Comparison of ENCODE assay signal across 9 cellular contexts in genomic region chr3:58299839-58300516, GRCh38. TPM values are rescaled to one million over a fixed set of nuclear protein-coding genes. Genes with fewer than 3 reads are reported as not detected.
DNase-seq lines count a peak whose midpoint lies in the region; ATAC-seq, FAIRE-seq and TF ChIP-seq lines count a peak whose summit lies in the region.
"Had no signal": no experiment of that assay in that cellular context is flagged by ENCODE, and none has a peak within 500 bp of the region (broad histone marks: within the 10 kb centered on the region; RNA-seq: fewer than 3 reads in every experiment).

No MANE protein-coding gene starts in this region.

- H3K4me1 ChIP-seq in neuronal stem cell (ENCODE audit: control insufficient read depth in 2 of 2, insufficient read depth in 1 of 2, low read depth in 1 of 2, low read length in 2 of 2) = peaks cover 2% of the 10 kb centered on the region in 2 donors

- DNase-seq in D721Med (ENCODE audit: insufficient read length, low spot score) (no peak), LoVo (ENCODE audit: low spot score) (peak; percentile 23), dermis microvascular lymphatic vessel endothelial cell (ENCODE audit: low read depth in 2 of 2) (peak; percentile 60 to 71), neuronal stem cell (ENCODE audit: low spot score) (peak; percentile 35)
- DNase-seq in naive thymus-derived CD8-positive, alpha-beta T cell = no peak
- DNase-seq in stimulated activated naive CD4-positive, alpha-beta T cell treated with Interleukin-2 at 50 U/mL for 16 hours (lab: John Stamatoyannopoulos, UW) = no peak

- H2BK12ac ChIP-seq in neuronal stem cell (ENCODE audit: low read length) = no peak overlapping the region

- no peak for ATAC-seq in naive thymus-derived CD8-positive, alpha-beta T cell
- ATAC-seq in HG02938 (IDR thresholded peaks at IDR 0.05; ENCODE audit: unreplicated experiment) = no peak
- no peak for ATAC-seq in GM18909 (IDR thresholded peaks at IDR 0.05; ENCODE audit: poor library complexity, unreplicated experiment)

- no peak overlapping the region for H3K4me3 ChIP-seq in neuronal stem cell (ENCODE audit: low read length in 2 of 2)

- H3K14ac ChIP-seq in neuronal stem cell (ENCODE audit: low read length) = no peak overlapping the region

- H3K27ac ChIP-seq in neuronal stem cell (replicated peaks; ENCODE audit: low read length) = no peak overlapping the region

- H2AFZ ChIP-seq in neuronal stem cell (ENCODE audit: low read length) = no peak overlapping the region

- no peaks in the 10 kb centered on the region for H3K79me1 ChIP-seq in neuronal stem cell (ENCODE audit: low read depth, low read length)

- H3K4me3 Mint-ChIP-seq in naive thymus-derived CD8-positive, alpha-beta T cell = no peak overlapping the region
- H3K4me3 Mint-ChIP-seq: IgD-negative memory B cell had no signal

- peak overlapping the region; percentile 19 for H2AK5ac ChIP-seq in neuronal stem cell (ENCODE audit: low read depth, low read length)

- no peak for FAIRE-seq in D721Med (lab: Jason Lieb, UNC)

- no peak overlapping the region for H3K27ac Mint-ChIP-seq in naive thymus-derived CD8-positive, alpha-beta T cell

- peaks cover 0 to under 1% (median 0%) of the 10 kb centered on the region in 4 donors for H3K4me1 Mint-ChIP-seq in naive thymus-derived CD8-positive, alpha-beta T cell
- H3K4me1 Mint-ChIP-seq: IgD-negative memory B cell had no signal

- peaks cover 0 to 14% (median 6%) of the 10 kb centered on the region in 9 donors for H3K9me3 Mint-ChIP-seq in naive thymus-derived CD8-positive, alpha-beta T cell

- POLR2A ChIA-PET in naive thymus-derived CD8-positive, alpha-beta T cell (lab: Charles Lee) = no interaction called here

- H3K36me3 ChIP-seq in neuronal stem cell (replicated peaks in 1 of 2; ENCODE audit: control insufficient read depth in 2 of 2, insufficient read depth in 2 of 2, low read length in 2 of 2) = no peaks in the 10 kb centered on the region

- no CpG with 5 or more reads among the region's 8 CpGs for WGBS in neuronal stem cell (ENCODE audit: extremely low coverage in 2 of 2, insufficient read length in 2 of 2, insufficient replicate concordance in 1 of 2), 2 donors

- H4K8ac ChIP-seq in neuronal stem cell (ENCODE audit: low read depth, low read length) = no peak overlapping the region

- no peak overlapping the region for H3K9ac ChIP-seq in neuronal stem cell (ENCODE audit: low read depth, low read length, poor library complexity)

- H2BK5ac ChIP-seq in neuronal stem cell (ENCODE audit: low read length) = no peak overlapping the region

- no peak overlapping the region for H4K91ac ChIP-seq in neuronal stem cell (ENCODE audit: low read depth, low read length, poor library complexity)

- no peak overlapping the region for H3K4me2 ChIP-seq in neuronal stem cell (ENCODE audit: insufficient read depth, low read length, poor library complexity, severe bottlenecking)

- peaks cover 0 to 9% (median 0%) of the 10 kb centered on the region in 3 donors for H3K36me3 Mint-ChIP-seq in naive thymus-derived CD8-positive, alpha-beta T cell
- H3K36me3 Mint-ChIP-seq: IgD-negative memory B cell had no signal

- peak; percentile 62 for TF ChIP-seq CTCF in D721Med (IDR thresholded peaks at IDR 0.05; ENCODE audit: insufficient read depth, missing control alignments)

- no peak overlapping the region for H2BK120ac ChIP-seq in neuronal stem cell (ENCODE audit: low read depth, low read length)

- H3K23ac ChIP-seq in neuronal stem cell (ENCODE audit: low read depth, low read length, poor library complexity) = no peak overlapping the region

- no peak overlapping the region for H3K4ac ChIP-seq in neuronal stem cell (ENCODE audit: low read length)

- H3K18ac ChIP-seq in neuronal stem cell (ENCODE audit: low read length) = no peak overlapping the region

- H3K9me3 ChIP-seq in neuronal stem cell (replicated peaks in 1 of 2; ENCODE audit: control insufficient read depth in 2 of 2, insufficient read depth in 1 of 2, low read depth in 1 of 2, low read length in 2 of 2) = peaks cover 2 to 5% of the 10 kb centered on the region in 2 donors

- H3K27me3 Mint-ChIP-seq in naive thymus-derived CD8-positive, alpha-beta T cell = peaks cover 8 to 39% (median 13%) of the 10 kb centered on the region in 5 donors

- peaks cover 0 to 41% (median 3%) of the 10 kb centered on the region in 3 experiments for H3K27me3 ChIP-seq in neuronal stem cell (ENCODE audit: control insufficient read depth in 3 of 3, insufficient read depth in 3 of 3, low read depth in 1 of 3, low read length in 3 of 3)

- no peak overlapping the region for H2BK15ac ChIP-seq in neuronal stem cell (ENCODE audit: low read length)

RNA-seq across cellular contexts. Expression of gene RPP14, which starts 6.1 kb away (rescaled TPM):
- 12.9 and 15.4 TPM in 2 replicates for total RNA-seq in dermis microvascular lymphatic vessel endothelial cell
- polyA plus RNA-seq in neuronal stem cell (2013, experiment 1 of 2) = 14.4 TPM
- polyA plus RNA-seq in neuronal stem cell (2013, experiment 2 of 2) = 16.0 TPM
- total RNA-seq in naive thymus-derived CD8-positive, alpha-beta T cell = 10 to 100 TPM; 19.4 to 20.4 TPM
- 1 to 10 TPM; 7.5 to 8.5 (median 7.8) TPM for polyA plus RNA-seq in naive thymus-derived CD8-positive, alpha-beta T cell

RNA-seq across cellular contexts. Expression of gene HTD2, which starts 6.3 kb away (rescaled TPM):
- 4.1 and 8.1 TPM in 2 replicates for total RNA-seq in dermis microvascular lymphatic vessel endothelial cell
- polyA plus RNA-seq in neuronal stem cell (2013, experiment 1 of 2) = 4.9 TPM
- polyA plus RNA-seq in neuronal stem cell (2013, experiment 2 of 2) = 4.5 TPM
- total RNA-seq in naive thymus-derived CD8-positive, alpha-beta T cell = 1 to 10 TPM; 6.4 to 8.6 TPM
- 10 to 100 TPM; 17.4 to 31.2 (median 23.7) TPM for polyA plus RNA-seq in naive thymus-derived CD8-positive, alpha-beta T cell

RNA-seq across cellular contexts. Expression of gene PXK, which starts 32.7 kb away (rescaled TPM):
- total RNA-seq in dermis microvascular lymphatic vessel endothelial cell = 18.0 and 30.2 TPM in 2 replicates
- 7.1 TPM for polyA plus RNA-seq in neuronal stem cell (2013, experiment 1 of 2)
- polyA plus RNA-seq in neuronal stem cell (2013, experiment 2 of 2) = 7.1 TPM
- 10 to 100 TPM; 24.1 to 26.6 TPM for total RNA-seq in naive thymus-derived CD8-positive, alpha-beta T cell
- 10 to 100 TPM; 16.3 to 21.9 (median 21.0) TPM for polyA plus RNA-seq in naive thymus-derived CD8-positive, alpha-beta T cell

Comparison
In these comparisons a context has a peak if more than half of its experiments do, and no peak if none do; other contexts are left out.
1. DNase-seq: peak in LoVo (single experiment), dermis microvascular lymphatic vessel endothelial cell (2 of 2) and neuronal stem cell (single experiment); none in D721Med (single experiment), naive thymus-derived CD8-positive, alpha-beta T cell (0 of 10) and stimulated activated naive CD4-positive, alpha-beta T cell treated with Interleukin-2 at 50 U/mL for 16 hours (single experiment).